1 cellular context compared by ENCODE assay signal in the genomic region with DNA sequence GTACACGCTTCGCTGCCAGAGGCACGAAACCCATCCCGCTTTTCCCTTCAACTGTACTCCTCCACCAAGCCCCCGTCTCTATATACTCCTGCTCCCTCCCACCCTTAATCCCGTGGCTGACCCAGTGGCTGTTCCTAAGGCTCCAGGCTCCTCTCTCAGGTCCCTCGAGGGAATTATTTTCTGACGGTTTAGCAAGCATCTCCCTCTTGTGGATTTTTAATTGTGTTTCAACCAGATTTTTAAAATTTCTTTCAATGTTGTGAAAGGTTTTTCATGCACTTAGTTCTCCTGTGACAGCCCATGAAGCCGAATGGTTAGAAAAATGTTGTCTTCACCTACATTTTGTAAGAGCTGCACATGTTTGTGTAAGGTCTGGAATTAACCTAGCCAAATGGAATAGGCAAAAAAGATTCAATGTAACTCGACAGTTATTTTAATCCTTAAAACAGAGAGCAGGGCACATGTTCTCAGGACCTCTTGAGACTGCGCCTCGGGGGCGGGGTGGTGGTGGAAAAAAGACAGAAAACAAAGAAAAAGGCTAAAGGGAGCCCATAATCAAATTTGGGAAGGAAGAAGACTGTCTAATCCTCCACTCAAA.
A peak's percentile ranks its signal among the peaks of the same experiment; 100 is the strongest.
TF ChIP-seq lines count a peak whose summit lies in the region.

No MANE protein-coding gene starts in this region.

TF ChIP-seq in IMR-90, 13 proteins besides CTCF, POLR2A, EP300 and RAD21:
- TF ChIP-seq SMC3 (IDR thresholded peaks at IDR 0.05; ENCODE audit: low read depth, low read length), result peak; percentile 79
- TF ChIP-seq MAZ (IDR thresholded peaks at IDR 0.05; ENCODE audit: borderline replicate concordance, low read depth, low read length), result no peak
